In genomic region chr5:128537306-128537998, GRCh38 we compare ENCODE assay signal across 8 cellular contexts. TPM values are rescaled to one million over a fixed set of nuclear protein-coding genes. Genes with fewer than 3 reads are reported as not detected.
A peak's percentile ranks its signal among the peaks of the same experiment; 100 is the strongest.
DNase-seq lines count a peak whose midpoint lies in the region; ATAC-seq and TF ChIP-seq lines count a peak whose summit lies in the region.

No MANE protein-coding gene starts in this region.

- H3K27ac Mint-ChIP-seq in Calu3 (ENCODE audit: unreplicated experiment) = no peak overlapping the region
- no peak overlapping the region for H3K27ac Mint-ChIP-seq in stimulated activated effector memory CD8-positive, alpha-beta T cell treated with anti-CD3 and anti-CD28 coated beads, Interleukin-12 subunit alpha, Interleukin-12 subunit beta, amount 100 ng/mL, for 72 hours

- no TSS peak for BruUV-seq in Calu3 (replicated peaks; lab: Mats Ljungman, UMichigan)

- H3K36me3 ChIP-seq in HUES64 (ENCODE audit: insufficient read depth, low read length) (peaks cover 29% of the 10 kb centered on the region; the same call in 1 of the 2 replicates), breast epithelium (no peaks in the 10 kb centered on the region), thymus (ENCODE audit: control insufficient read depth, insufficient read depth) (no peaks in the 10 kb centered on the region)

- intact Hi-C loops in Calu3 (cut with micrococcal nuclease; ENCODE audit: unreplicated experiment) = no loop called here
- intact Hi-C loops in breast epithelium (cut with DNase I; ENCODE audit: low total_unique reads) = no loop called here

- H3K36me3 Mint-ChIP-seq in Calu3 (ENCODE audit: insufficient read depth, unreplicated experiment) = peaks cover 21% of the 10 kb centered on the region
- no peaks in the 10 kb centered on the region for H3K36me3 Mint-ChIP-seq in stimulated activated effector memory CD8-positive, alpha-beta T cell treated with anti-CD3 and anti-CD28 coated beads, Interleukin-12 subunit alpha, Interleukin-12 subunit beta, amount 100 ng/mL, for 72 hours

- H3K4me1 ChIP-seq in HUES64 (ENCODE audit: insufficient read depth, low read length) (peaks cover 5% of the 10 kb centered on the region; the same call in 1 of the 2 replicates), breast epithelium (peaks cover 0 to 6% of the 10 kb centered on the region in 2 donors), thymus (ENCODE audit: control insufficient read depth, insufficient read depth, low read length) (no peaks in the 10 kb centered on the region)

- TF ChIP-seq CTCF in Calu3 (IDR thresholded peaks at IDR 0.05; ENCODE audit: unreplicated experiment) (no peak), breast epithelium (IDR thresholded peaks at IDR 0.05) (no peak)

- peaks cover 19% of the 10 kb centered on the region for H3K27me3 Mint-ChIP-seq in Calu3 (ENCODE audit: unreplicated experiment)

- WGBS in HUES64 = under 1% methylated on average over 73 of the region's 73 CpGs
- 2% methylated on average over 73 of the region's 73 CpGs for WGBS in thymus

- peak overlapping the region; percentile 84 for H3K9ac ChIP-seq in HUES64 (ENCODE audit: low read depth, low read length)

- H3K27me3 ChIP-seq in HUES64 (ENCODE audit: insufficient read depth, low read length) (peaks cover 48% of the 10 kb centered on the region), breast epithelium (peaks cover 6 to 25% of the 10 kb centered on the region in 2 donors), thymus (ENCODE audit: control insufficient read depth, insufficient read depth) (peaks cover 33% of the 10 kb centered on the region)

- H3K4me1 Mint-ChIP-seq in Calu3 (ENCODE audit: low read depth, unreplicated experiment) = peaks cover 14% of the 10 kb centered on the region
- no peaks in the 10 kb centered on the region for H3K4me1 Mint-ChIP-seq in stimulated activated effector memory CD8-positive, alpha-beta T cell treated with anti-CD3 and anti-CD28 coated beads, Interleukin-12 subunit alpha, Interleukin-12 subunit beta, amount 100 ng/mL, for 72 hours

- DNase-seq in Calu3 = no peak
- DNase-seq in breast epithelium (ENCODE audit: low spot score in 2 of 2) = no peak
- DNase-seq in kidney tubule cell (ENCODE audit: low spot score) = peak; percentile 41
- no peak for DNase-seq in Ammon's horn (ENCODE audit: low spot score)
- no peak for DNase-seq in stimulated activated effector memory CD8-positive, alpha-beta T cell treated with anti-CD3 and anti-CD28 coated beads, Interleukin-12 subunit alpha, Interleukin-12 subunit beta, amount 100 ng/mL, for 72 hours (ENCODE audit: low spot score in 2 of 2)

- peak overlapping the region; percentile 66 for H3K4me3 ChIP-seq in HUES64 (ENCODE audit: low read length)
- peak overlapping the region; percentile 42 to 71 (median 58) for H3K4me3 ChIP-seq in breast epithelium
- H3K4me3 ChIP-seq in thymus (ENCODE audit: low read length) = peak overlapping the region; percentile 31

- H3K27ac ChIP-seq in HUES64 (ENCODE audit: low read depth, low read length) = peak overlapping the region; percentile 29; the same call in 1 of the 2 replicates
- H3K27ac ChIP-seq in breast epithelium = no peak overlapping the region
- no peak overlapping the region for H3K27ac ChIP-seq in thymus (ENCODE audit: low read depth)

- H3K9me3 ChIP-seq in HUES64 (ENCODE audit: insufficient read depth, low read depth, low read length) = no peaks in the 10 kb centered on the region
- no peaks in the 10 kb centered on the region for H3K9me3 ChIP-seq in breast epithelium
- peaks cover 3% of the 10 kb centered on the region for H3K9me3 ChIP-seq in thymus (ENCODE audit: control insufficient read depth)

- no peak for ATAC-seq in HG02973 (IDR thresholded peaks at IDR 0.05; ENCODE audit: unreplicated experiment)
- ATAC-seq in stimulated activated effector memory CD8-positive, alpha-beta T cell treated with anti-CD3 and anti-CD28 coated beads, Interleukin-12 subunit alpha, Interleukin-12 subunit beta, amount 100 ng/mL, for 72 hours = no peak

- peaks cover 3% of the 10 kb centered on the region for H3K9me3 Mint-ChIP-seq in Calu3 (ENCODE audit: low read depth, unreplicated experiment)
- H3K9me3 Mint-ChIP-seq in stimulated activated effector memory CD8-positive, alpha-beta T cell treated with anti-CD3 and anti-CD28 coated beads, Interleukin-12 subunit alpha, Interleukin-12 subunit beta, amount 100 ng/mL, for 72 hours = no peaks in the 10 kb centered on the region

- TF ChIP-seq POLR2A in breast epithelium (IDR thresholded peaks at IDR 0.05) = no peak

- H3K4me3 Mint-ChIP-seq in Calu3 (ENCODE audit: low read depth, unreplicated experiment) = peak overlapping the region; percentile 66
- no peak overlapping the region for H3K4me3 Mint-ChIP-seq in stimulated activated effector memory CD8-positive, alpha-beta T cell treated with anti-CD3 and anti-CD28 coated beads, Interleukin-12 subunit alpha, Interleukin-12 subunit beta, amount 100 ng/mL, for 72 hours

- CTCF ChIA-PET in Calu3 (lab: Charles Lee) = interaction anchor here (0.6 kb wide), 1 partner anchor 88 kb away, joined by 3 read pairs; no protein-coding TSS in a partner anchor

RNA-seq across cellular contexts. Expression of gene FBN2, which starts 0.6 kb away (rescaled TPM):
- 0.22 and 0.31 TPM in 2 replicates for total RNA-seq in Calu3 (2022)
- 22.8 TPM for polyA plus RNA-seq in HUES64 (2013, experiment 1 of 2)
- polyA plus RNA-seq in HUES64 (2013, experiment 2 of 2) = 30.3 TPM
- total RNA-seq in breast epithelium = 1 to 10 TPM in 2 of 3 donors, under 1 TPM in 1; 0.88 to 7.5 (median 1.8) TPM
- 0.23 TPM for polyA plus RNA-seq in thymus
